Comparison of ENCODE assay signal across 2 cellular contexts in genomic region chr3:194369522-194370279, GRCh38.
A peak's percentile ranks its signal among the peaks of the same experiment; 100 is the strongest.
TF ChIP-seq lines count a peak whose summit lies in the region.

Gene LRRC15 (minus strand): TSS chr3:194369743. CDS start chr3:194361043, 8,700 bp downstream.

TF ChIP-seq in Ishikawa, 13 proteins besides CTCF, POLR2A, EP300 and RAD21 (continued from another document):
- TF ChIP-seq, protein P1, sequence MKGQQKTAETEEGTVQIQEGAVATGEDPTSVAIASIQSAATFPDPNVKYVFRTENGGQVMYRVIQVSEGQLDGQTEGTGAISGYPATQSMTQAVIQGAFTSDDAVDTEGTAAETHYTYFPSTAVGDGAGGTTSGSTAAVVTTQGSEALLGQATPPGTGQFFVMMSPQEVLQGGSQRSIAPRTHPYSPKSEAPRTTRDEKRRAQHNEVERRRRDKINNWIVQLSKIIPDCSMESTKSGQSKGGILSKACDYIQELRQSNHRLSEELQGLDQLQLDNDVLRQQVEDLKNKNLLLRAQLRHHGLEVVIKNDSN (IDR thresholded peaks at IDR 0.05), result no peak

TF ChIP-seq in HepG2, 621 proteins besides CTCF, POLR2A, EP300 and RAD21 (continued from another document):
- TF ChIP-seq TFE3 (CRISPR knock-in tag; IDR thresholded peaks at IDR 0.05) (no peak), FOSL2 (CRISPR knock-in tag; IDR thresholded peaks at IDR 0.05) (peak; percentile 83), GABPB1 (CRISPR knock-in tag; IDR thresholded peaks at IDR 0.05) (0 out of 2 replicates have a peak, but pooled peaks have one; percentile 13), ONECUT2 (CRISPR knock-in tag; IDR thresholded peaks at IDR 0.05) (no peak), PATZ1 (CRISPR knock-in tag; IDR thresholded peaks at IDR 0.05) (peak; percentile 62; the same call in 1 of the 2 replicates), ZNF460 (CRISPR knock-in tag; IDR thresholded peaks at IDR 0.05; ENCODE audit: borderline replicate concordance) (no peak), ZNF121 (CRISPR knock-in tag; IDR thresholded peaks at IDR 0.05) (peak; percentile 96), ZNF816 (CRISPR knock-in tag; IDR thresholded peaks at IDR 0.05; ENCODE audit: borderline replicate concordance) (no peak), KDM2A (CRISPR knock-in tag; IDR thresholded peaks at IDR 0.05; ENCODE audit: borderline replicate concordance, low read depth) (0 out of 2 replicates have a peak, but pooled peaks have one; percentile 40), RXRA (CRISPR knock-in tag; IDR thresholded peaks at IDR 0.05) (0 out of 2 replicates have a peak, but pooled peaks have one; percentile 25), CREBL2 (CRISPR knock-in tag; IDR thresholded peaks at IDR 0.05; ENCODE audit: borderline replicate concordance) (no peak), FOXM1 (CRISPR knock-in tag; IDR thresholded peaks at IDR 0.05) (no peak), GLI4 (CRISPR knock-in tag; IDR thresholded peaks at IDR 0.05; ENCODE audit: borderline replicate concordance) (no peak), GTF3A (CRISPR knock-in tag; conservative IDR thresholded peaks at IDR 0.05) (no peak), ZNF205 (CRISPR knock-in tag; IDR thresholded peaks at IDR 0.05) (no peak), TEAD3 (CRISPR knock-in tag; optimal IDR thresholded peaks at IDR 0.05; ENCODE audit: borderline replicate concordance) (peak; percentile 78), ZFP41 (CRISPR knock-in tag; IDR thresholded peaks at IDR 0.05; ENCODE audit: borderline replicate concordance) (no peak), ZNF790 (CRISPR knock-in tag; IDR thresholded peaks at IDR 0.05; ENCODE audit: borderline replicate concordance) (no peak), ZNF263 (CRISPR knock-in tag; IDR thresholded peaks at IDR 0.05) (no peak), KAT8 (CRISPR knock-in tag; IDR thresholded peaks at IDR 0.05) (no peak), HOMEZ (CRISPR knock-in tag; IDR thresholded peaks at IDR 0.05; ENCODE audit: low read depth) (0 out of 2 replicates have a peak, but pooled peaks have one; percentile 26), STAG1 (CRISPR knock-in tag; IDR thresholded peaks at IDR 0.05) (peak; percentile 52), ZNF224 (CRISPR knock-in tag; IDR thresholded peaks at IDR 0.05) (no peak), ZNF597 (CRISPR knock-in tag; IDR thresholded peaks at IDR 0.05) (no peak), ZNF484 (CRISPR knock-in tag; IDR thresholded peaks at IDR 0.05; ENCODE audit: borderline replicate concordance, low read depth) (no peak), ZNF430 (CRISPR knock-in tag; IDR thresholded peaks at IDR 0.05) (no peak)
- TF ChIP-seq, protein P2, sequence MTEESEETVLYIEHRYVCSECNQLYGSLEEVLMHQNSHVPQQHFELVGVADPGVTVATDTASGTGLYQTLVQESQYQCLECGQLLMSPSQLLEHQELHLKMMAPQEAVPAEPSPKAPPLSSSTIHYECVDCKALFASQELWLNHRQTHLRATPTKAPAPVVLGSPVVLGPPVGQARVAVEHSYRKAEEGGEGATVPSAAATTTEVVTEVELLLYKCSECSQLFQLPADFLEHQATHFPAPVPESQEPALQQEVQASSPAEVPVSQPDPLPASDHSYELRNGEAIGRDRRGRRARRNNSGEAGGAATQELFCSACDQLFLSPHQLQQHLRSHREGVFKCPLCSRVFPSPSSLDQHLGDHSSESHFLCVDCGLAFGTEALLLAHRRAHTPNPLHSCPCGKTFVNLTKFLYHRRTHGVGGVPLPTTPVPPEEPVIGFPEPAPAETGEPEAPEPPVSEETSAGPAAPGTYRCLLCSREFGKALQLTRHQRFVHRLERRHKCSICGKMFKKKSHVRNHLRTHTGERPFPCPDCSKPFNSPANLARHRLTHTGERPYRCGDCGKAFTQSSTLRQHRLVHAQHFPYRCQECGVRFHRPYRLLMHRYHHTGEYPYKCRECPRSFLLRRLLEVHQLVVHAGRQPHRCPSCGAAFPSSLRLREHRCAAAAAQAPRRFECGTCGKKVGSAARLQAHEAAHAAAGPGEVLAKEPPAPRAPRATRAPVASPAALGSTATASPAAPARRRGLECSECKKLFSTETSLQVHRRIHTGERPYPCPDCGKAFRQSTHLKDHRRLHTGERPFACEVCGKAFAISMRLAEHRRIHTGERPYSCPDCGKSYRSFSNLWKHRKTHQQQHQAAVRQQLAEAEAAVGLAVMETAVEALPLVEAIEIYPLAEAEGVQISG (CRISPR knock-in tag; IDR thresholded peaks at IDR 0.05), result no peak
- TF ChIP-seq, protein P3, sequence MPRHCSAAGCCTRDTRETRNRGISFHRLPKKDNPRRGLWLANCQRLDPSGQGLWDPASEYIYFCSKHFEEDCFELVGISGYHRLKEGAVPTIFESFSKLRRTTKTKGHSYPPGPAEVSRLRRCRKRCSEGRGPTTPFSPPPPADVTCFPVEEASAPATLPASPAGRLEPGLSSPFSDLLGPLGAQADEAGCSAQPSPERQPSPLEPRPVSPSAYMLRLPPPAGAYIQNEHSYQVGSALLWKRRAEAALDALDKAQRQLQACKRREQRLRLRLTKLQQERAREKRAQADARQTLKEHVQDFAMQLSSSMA (CRISPR knock-in tag; IDR thresholded peaks at IDR 0.05), result no peak
TF ChIP-seq in HepG2: peak in this region for 9.
